Comparison of ENCODE assay signal across 8 cellular contexts in the genomic region with DNA sequence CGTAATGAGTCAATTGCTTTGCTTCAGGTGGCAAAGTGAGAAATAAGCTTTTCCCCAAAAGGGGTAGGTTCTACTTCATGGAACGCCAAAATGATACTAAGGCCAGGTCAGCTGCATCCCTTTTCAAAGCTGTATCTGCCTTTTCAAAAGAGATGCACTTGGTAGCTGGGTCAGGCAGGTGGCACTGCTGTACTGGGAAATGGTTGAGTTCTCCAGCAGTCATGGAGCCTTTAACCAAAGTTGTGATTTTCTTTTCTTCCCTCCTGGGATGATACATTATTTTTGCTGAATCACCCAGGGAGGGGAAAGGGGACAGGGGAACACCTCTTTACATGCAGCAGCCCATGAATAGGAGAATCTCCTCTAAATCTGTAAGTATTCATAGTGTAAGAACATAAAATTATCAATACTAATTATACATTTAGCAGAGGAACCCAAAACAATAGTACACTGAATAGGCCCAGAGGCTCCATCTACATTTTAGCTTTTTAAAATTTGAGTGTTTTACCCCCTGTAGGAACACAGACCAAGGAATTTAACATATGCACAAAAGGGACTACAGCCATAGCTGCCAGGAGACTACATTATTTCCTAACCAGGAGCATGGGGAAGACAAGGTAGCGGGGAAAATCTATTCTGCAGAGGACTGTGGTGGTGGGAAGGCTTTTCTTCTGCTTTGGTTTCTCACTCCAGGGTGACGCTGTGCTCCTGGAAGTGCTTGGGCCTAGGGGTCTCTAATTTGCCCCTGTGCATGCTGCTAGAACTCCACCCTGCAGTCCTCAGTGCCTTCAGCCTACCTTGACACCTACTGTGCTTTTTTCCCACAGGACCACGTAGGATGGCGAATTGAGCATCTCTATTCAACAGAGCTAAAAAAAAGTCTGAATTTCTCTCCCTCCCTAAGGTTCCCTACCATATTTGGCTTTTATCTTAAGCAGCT. TPM values are rescaled to one million over a fixed set of nuclear protein-coding genes. Genes with fewer than 3 reads are reported as not detected.
DNase-seq lines count a peak whose midpoint lies in the region; ATAC-seq and TF ChIP-seq lines count a peak whose summit lies in the region.

No MANE protein-coding gene starts in this region.

- H3K4me3 ChIP-seq in colonic mucosa: no peak overlapping the region

- H3K27ac ChIP-seq in VCaP (no peak overlapping the region), colonic mucosa (no peak overlapping the region)

- no peaks in the 10 kb centered on the region for H3K27me3 ChIP-seq in colonic mucosa

- ATAC-seq in GM19463 (IDR thresholded peaks at IDR 0.05; ENCODE audit: unreplicated experiment) (peak; percentile 76), HG03457 (IDR thresholded peaks at IDR 0.05; ENCODE audit: unreplicated experiment) (no peak)

- no peaks in the 10 kb centered on the region for H3K36me3 ChIP-seq in colonic mucosa

- DNase-seq in C1 segment of cervical spinal cord (lab: John Stamatoyannopoulos, UW) (peak in 9 of 14 donors; percentile 6 to 73 (median 32)), NCI-H2029 treated with DMSO at 0.1 percent for 48 hours (lab: John Stamatoyannopoulos, UW) (peak; percentile 41), colonic mucosa (peak; percentile 34), kidney glomerular epithelial cell (lab: John Stamatoyannopoulos, UW) (peak; percentile 48)
- DNase-seq in stimulated activated CD4-positive, alpha-beta T cell treated with anti-CD3 and anti-CD28 coated beads, Interleukin-4, amount 100 ng/mL, for 1 hour: peak; percentile 34

- H3K9me3 ChIP-seq in colonic mucosa: no peaks in the 10 kb centered on the region

- no peaks in the 10 kb centered on the region for H3K4me1 ChIP-seq in colonic mucosa

- H3K9ac ChIP-seq in colonic mucosa (ENCODE audit: low read depth in 2 of 2, low read length in 2 of 2): no peak overlapping the region

- TF ChIP-seq CTCF in VCaP (conservative IDR thresholded peaks at IDR 0.05) (peak; percentile 91), colonic mucosa (IDR thresholded peaks at IDR 0.05) (peak; percentile 60)

- intact Hi-C loops in colonic mucosa (cut with DNase I): loop anchor here (2.0 to 10.0 kb wide), 3 partner anchors 111 to 414 kb away; no protein-coding TSS in a partner anchor

RNA-seq across cellular contexts. Expression of a gene that starts 6.4 kb away (rescaled TPM):
- under 1 TPM in 1 of 2 donors, not detected in 1; 0.13 TPM for total RNA-seq in colonic mucosa
